1 cellular context compared by ENCODE assay signal in genomic region chr1:113394863-113395259, GRCh38.
TF ChIP-seq lines count a peak whose summit lies in the region.

No MANE protein-coding gene starts in this region.

TF ChIP-seq in HepG2, 621 proteins besides CTCF, POLR2A, EP300 and RAD21:
- TF ChIP-seq ARID3A (IDR thresholded peaks at IDR 0.05; ENCODE audit: low read depth, low read length), result peak; percentile 2; the same call in 1 of the 2 replicates
- no peak for TF ChIP-seq ZNF775 (CRISPR knock-in tag; IDR thresholded peaks at IDR 0.05; ENCODE audit: borderline replicate concordance)
